ENCODE assay signal across 1 cellular context in the genomic region with DNA sequence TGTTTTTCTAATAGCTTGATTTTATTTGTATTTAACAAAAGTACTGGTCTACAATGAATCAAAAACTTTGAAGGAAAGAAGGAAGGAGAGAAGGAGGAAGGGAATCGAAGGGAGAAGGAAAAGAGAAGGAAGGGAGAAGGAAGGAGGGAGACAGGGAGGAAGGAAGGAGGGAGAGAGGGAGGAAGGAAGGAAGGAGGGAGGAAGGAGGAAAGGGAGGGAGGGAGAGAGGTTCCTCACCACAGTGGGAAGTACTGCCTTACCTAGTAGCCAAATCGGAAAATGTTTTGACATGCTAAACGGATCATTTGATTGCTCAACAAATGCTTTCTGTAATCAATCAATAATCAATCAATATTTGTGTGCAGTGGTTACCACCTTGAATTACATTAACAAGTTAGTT.
TF ChIP-seq lines count a peak whose summit lies in the region.

No MANE protein-coding gene starts in this region.

TF ChIP-seq in SK-N-SH treated with all-trans-retinoic acid at 6 μM for 48 hours, 23 proteins besides CTCF, POLR2A, EP300 and RAD21 (continued from another document):
- TF ChIP-seq, protein P1, sequence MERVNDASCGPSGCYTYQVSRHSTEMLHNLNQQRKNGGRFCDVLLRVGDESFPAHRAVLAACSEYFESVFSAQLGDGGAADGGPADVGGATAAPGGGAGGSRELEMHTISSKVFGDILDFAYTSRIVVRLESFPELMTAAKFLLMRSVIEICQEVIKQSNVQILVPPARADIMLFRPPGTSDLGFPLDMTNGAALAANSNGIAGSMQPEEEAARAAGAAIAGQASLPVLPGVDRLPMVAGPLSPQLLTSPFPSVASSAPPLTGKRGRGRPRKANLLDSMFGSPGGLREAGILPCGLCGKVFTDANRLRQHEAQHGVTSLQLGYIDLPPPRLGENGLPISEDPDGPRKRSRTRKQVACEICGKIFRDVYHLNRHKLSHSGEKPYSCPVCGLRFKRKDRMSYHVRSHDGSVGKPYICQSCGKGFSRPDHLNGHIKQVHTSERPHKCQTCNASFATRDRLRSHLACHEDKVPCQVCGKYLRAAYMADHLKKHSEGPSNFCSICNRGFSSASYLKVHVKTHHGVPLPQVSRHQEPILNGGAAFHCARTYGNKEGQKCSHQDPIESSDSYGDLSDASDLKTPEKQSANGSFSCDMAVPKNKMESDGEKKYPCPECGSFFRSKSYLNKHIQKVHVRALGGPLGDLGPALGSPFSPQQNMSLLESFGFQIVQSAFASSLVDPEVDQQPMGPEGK (CRISPR knock-in tag; IDR thresholded peaks at IDR 0.05; ENCODE audit: borderline replicate concordance): no peak
- TF ChIP-seq, protein P2, sequence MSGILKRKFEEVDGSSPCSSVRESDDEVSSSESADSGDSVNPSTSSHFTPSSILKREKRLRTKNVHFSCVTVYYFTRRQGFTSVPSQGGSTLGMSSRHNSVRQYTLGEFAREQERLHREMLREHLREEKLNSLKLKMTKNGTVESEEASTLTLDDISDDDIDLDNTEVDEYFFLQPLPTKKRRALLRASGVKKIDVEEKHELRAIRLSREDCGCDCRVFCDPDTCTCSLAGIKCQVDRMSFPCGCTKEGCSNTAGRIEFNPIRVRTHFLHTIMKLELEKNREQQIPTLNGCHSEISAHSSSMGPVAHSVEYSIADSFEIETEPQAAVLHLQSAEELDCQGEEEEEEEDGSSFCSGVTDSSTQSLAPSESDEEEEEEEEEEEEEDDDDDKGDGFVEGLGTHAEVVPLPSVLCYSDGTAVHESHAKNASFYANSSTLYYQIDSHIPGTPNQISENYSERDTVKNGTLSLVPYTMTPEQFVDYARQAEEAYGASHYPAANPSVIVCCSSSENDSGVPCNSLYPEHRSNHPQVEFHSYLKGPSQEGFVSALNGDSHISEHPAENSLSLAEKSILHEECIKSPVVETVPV (CRISPR knock-in tag; IDR thresholded peaks at IDR 0.05): no peak
- TF ChIP-seq CSDC2 (CRISPR knock-in tag; IDR thresholded peaks at IDR 0.05) (no peak), ESRRG (CRISPR knock-in tag; IDR thresholded peaks at IDR 0.05) (no peak), BACH2 (CRISPR knock-in tag; IDR thresholded peaks at IDR 0.05; ENCODE audit: borderline replicate concordance) (no peak), ZNF565 (CRISPR knock-in tag; conservative IDR thresholded peaks at IDR 0.05; ENCODE audit: low read depth) (no peak), ZNF70 (CRISPR knock-in tag; IDR thresholded peaks at IDR 0.05) (no peak), ZC3H10 (CRISPR knock-in tag; IDR thresholded peaks at IDR 0.05) (no peak), ZFP30 (CRISPR knock-in tag; IDR thresholded peaks at IDR 0.05) (no peak), ZNF8 (CRISPR knock-in tag; IDR thresholded peaks at IDR 0.05) (no peak), CREB5 (CRISPR knock-in tag; IDR thresholded peaks at IDR 0.05; ENCODE audit: low read depth) (no peak), TOX (CRISPR knock-in tag; IDR thresholded peaks at IDR 0.05; ENCODE audit: borderline replicate concordance) (no peak), SNAI2 (CRISPR knock-in tag; IDR thresholded peaks at IDR 0.05) (no peak)
- TF ChIP-seq, protein P3, sequence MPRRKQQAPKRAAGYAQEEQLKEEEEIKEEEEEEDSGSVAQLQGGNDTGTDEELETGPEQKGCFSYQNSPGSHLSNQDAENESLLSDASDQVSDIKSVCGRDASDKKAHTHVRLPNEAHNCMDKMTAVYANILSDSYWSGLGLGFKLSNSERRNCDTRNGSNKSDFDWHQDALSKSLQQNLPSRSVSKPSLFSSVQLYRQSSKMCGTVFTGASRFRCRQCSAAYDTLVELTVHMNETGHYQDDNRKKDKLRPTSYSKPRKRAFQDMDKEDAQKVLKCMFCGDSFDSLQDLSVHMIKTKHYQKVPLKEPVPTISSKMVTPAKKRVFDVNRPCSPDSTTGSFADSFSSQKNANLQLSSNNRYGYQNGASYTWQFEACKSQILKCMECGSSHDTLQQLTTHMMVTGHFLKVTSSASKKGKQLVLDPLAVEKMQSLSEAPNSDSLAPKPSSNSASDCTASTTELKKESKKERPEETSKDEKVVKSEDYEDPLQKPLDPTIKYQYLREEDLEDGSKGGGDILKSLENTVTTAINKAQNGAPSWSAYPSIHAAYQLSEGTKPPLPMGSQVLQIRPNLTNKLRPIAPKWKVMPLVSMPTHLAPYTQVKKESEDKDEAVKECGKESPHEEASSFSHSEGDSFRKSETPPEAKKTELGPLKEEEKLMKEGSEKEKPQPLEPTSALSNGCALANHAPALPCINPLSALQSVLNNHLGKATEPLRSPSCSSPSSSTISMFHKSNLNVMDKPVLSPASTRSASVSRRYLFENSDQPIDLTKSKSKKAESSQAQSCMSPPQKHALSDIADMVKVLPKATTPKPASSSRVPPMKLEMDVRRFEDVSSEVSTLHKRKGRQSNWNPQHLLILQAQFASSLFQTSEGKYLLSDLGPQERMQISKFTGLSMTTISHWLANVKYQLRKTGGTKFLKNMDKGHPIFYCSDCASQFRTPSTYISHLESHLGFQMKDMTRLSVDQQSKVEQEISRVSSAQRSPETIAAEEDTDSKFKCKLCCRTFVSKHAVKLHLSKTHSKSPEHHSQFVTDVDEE (CRISPR knock-in tag; IDR thresholded peaks at IDR 0.05): no peak
- TF ChIP-seq, protein P4, sequence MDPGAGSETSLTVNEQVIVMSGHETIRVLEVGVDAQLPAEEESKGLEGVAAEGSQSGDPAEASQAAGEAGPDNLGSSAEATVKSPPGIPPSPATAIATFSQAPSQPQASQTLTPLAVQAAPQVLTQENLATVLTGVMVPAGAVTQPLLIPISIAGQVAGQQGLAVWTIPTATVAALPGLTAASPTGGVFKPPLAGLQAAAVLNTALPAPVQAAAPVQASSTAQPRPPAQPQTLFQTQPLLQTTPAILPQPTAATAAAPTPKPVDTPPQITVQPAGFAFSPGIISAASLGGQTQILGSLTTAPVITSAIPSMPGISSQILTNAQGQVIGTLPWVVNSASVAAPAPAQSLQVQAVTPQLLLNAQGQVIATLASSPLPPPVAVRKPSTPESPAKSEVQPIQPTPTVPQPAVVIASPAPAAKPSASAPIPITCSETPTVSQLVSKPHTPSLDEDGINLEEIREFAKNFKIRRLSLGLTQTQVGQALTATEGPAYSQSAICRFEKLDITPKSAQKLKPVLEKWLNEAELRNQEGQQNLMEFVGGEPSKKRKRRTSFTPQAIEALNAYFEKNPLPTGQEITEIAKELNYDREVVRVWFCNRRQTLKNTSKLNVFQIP (CRISPR knock-in tag; IDR thresholded peaks at IDR 0.05; ENCODE audit: borderline replicate concordance, low read depth): no peak
